1 cellular context compared by ENCODE assay signal in genomic region chr1:183093821-183094287, GRCh38.
TF ChIP-seq lines count a peak whose summit lies in the region.

No MANE protein-coding gene starts in this region.

TF ChIP-seq in IMR-90, 13 proteins besides CTCF, POLR2A, EP300 and RAD21 (continued from another document):
- TF ChIP-seq, protein P1, sequence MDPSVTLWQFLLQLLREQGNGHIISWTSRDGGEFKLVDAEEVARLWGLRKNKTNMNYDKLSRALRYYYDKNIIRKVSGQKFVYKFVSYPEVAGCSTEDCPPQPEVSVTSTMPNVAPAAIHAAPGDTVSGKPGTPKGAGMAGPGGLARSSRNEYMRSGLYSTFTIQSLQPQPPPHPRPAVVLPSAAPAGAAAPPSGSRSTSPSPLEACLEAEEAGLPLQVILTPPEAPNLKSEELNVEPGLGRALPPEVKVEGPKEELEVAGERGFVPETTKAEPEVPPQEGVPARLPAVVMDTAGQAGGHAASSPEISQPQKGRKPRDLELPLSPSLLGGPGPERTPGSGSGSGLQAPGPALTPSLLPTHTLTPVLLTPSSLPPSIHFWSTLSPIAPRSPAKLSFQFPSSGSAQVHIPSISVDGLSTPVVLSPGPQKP (IDR thresholded peaks at IDR 0.05; ENCODE audit: borderline replicate concordance, low read depth, low read length) = no peak
- TF ChIP-seq RCOR1 (IDR thresholded peaks at IDR 0.05; ENCODE audit: insufficient replicate concordance, low read length) = peak; percentile 60
